Comparison of ENCODE assay signal across 33 cellular contexts in the genomic region with DNA sequence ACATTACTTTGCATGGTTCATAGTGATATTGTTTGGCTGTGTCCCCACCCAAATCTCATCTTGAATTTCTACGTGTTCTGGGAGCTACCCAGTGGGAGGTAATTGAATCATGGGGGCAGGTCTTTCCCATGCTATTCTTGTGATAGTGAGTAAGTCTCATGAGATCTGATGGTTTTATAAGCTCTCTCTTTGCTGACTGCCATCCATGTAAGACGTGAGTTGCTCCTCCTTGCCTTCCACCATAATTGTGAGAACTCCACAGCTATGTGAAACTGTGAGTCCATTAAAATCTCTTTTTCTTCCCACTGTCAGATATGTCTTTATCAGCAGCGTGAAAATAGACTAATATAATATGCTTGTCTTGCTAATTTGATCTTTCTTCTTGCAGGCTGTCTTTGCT.
"Had no signal": no experiment of that assay in that cellular context is flagged by ENCODE, and none has a peak within 500 bp of the region (broad histone marks: within the 10 kb centered on the region; RNA-seq: fewer than 3 reads in every experiment).

No MANE protein-coding gene starts in this region.

- DNase-seq: Karpas-422, Kasumi-1, MG63, MM.1S, MV-4-11, NCI-H1048, NCI-H1092, NCI-H1092 treated with DMSO at 0.1 percent for 48 hours, NCI-H1105, NCI-H1105 treated with DMSO at 0.1 percent for 48 hours, NCI-H1417, NCI-H1417 treated with DMSO at 0.1 percent for 48 hours, NCI-H1436, NCI-H1436 treated with DMSO at 0.1 percent for 48 hours, NCI-H1694, NCI-H1694 treated with DMSO at 0.1 percent for 48 hours, NCI-H187, NCI-H187 treated with DMSO at 0.1 percent for 48 hours, NCI-H1930, NCI-H2029, NCI-H2029 treated with DMSO at 0.1 percent for 48 hours, NCI-H2081, NCI-H2081 treated with DMSO at 0.1 percent for 48 hours, NCI-H2107, NCI-H2171, NCI-H2227 treated with DMSO at 0.1 percent for 48 hours, NCI-H226, NCI-H345, NCI-H446, NCI-H446 treated with DMSO at 0.1 percent for 48 hours, NCI-H510A, NCI-H510A treated with DMSO at 0.1 percent for 48 hours, NCI-H524 treated with DMSO at 0.1 percent for 48 hours had no signal

- H3K27me3 ChIP-seq: MG63 had no signal

- H3K4me3 ChIP-seq: MG63 had no signal

- H3K36me3 ChIP-seq: MG63 had no signal

- H3K9me3 ChIP-seq: MG63 had no signal
